2 cellular contexts compared by ENCODE assay signal in genomic region chr9:125061391-125061790, GRCh38.
TF ChIP-seq lines count a peak whose summit lies in the region.

No MANE protein-coding gene starts in this region.

TF ChIP-seq in HepG2, 621 proteins besides CTCF, POLR2A, EP300 and RAD21 (continued from another document):
- TF ChIP-seq LBX2 (CRISPR knock-in tag; IDR thresholded peaks at IDR 0.05; ENCODE audit: borderline replicate concordance) (no peak), ZBTB1 (CRISPR knock-in tag; IDR thresholded peaks at IDR 0.05; ENCODE audit: borderline replicate concordance) (no peak), TAF15 (IDR thresholded peaks at IDR 0.05; ENCODE audit: low read depth, low read length, poor library complexity, severe bottlenecking) (no peak), KAT7 (CRISPR knock-in tag; IDR thresholded peaks at IDR 0.05; ENCODE audit: borderline replicate concordance) (no peak), ZNF484 (CRISPR knock-in tag; IDR thresholded peaks at IDR 0.05; ENCODE audit: borderline replicate concordance, low read depth) (no peak), STAT5B (CRISPR knock-in tag; IDR thresholded peaks at IDR 0.05) (no peak), MAF1 (CRISPR knock-in tag; IDR thresholded peaks at IDR 0.05; ENCODE audit: borderline replicate concordance) (no peak)
- TF ChIP-seq, protein P1, sequence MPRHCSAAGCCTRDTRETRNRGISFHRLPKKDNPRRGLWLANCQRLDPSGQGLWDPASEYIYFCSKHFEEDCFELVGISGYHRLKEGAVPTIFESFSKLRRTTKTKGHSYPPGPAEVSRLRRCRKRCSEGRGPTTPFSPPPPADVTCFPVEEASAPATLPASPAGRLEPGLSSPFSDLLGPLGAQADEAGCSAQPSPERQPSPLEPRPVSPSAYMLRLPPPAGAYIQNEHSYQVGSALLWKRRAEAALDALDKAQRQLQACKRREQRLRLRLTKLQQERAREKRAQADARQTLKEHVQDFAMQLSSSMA (CRISPR knock-in tag; IDR thresholded peaks at IDR 0.05) = no peak

TF ChIP-seq in K562, 482 proteins besides CTCF, POLR2A, EP300 and RAD21 (continued from another document):
- TF ChIP-seq, protein P2, sequence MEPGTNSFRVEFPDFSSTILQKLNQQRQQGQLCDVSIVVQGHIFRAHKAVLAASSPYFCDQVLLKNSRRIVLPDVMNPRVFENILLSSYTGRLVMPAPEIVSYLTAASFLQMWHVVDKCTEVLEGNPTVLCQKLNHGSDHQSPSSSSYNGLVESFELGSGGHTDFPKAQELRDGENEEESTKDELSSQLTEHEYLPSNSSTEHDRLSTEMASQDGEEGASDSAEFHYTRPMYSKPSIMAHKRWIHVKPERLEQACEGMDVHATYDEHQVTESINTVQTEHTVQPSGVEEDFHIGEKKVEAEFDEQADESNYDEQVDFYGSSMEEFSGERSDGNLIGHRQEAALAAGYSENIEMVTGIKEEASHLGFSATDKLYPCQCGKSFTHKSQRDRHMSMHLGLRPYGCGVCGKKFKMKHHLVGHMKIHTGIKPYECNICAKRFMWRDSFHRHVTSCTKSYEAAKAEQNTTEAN (CRISPR knock-in tag; IDR thresholded peaks at IDR 0.05) = no peak
- no peak for TF ChIP-seq ZNF3 (CRISPR knock-in tag; IDR thresholded peaks at IDR 0.05)
- TF ChIP-seq MXI1 (IDR thresholded peaks at IDR 0.05; ENCODE audit: low read depth, low read length) = no peak
- peak; percentile 64 for TF ChIP-seq MAFG (tag; conservative IDR thresholded peaks at IDR 0.05)
